Comparison of ENCODE assay signal across 8 cellular contexts in genomic region chr13:112444001-112444311, GRCh38.
DNase-seq lines count a peak whose midpoint lies in the region; ATAC-seq and TF ChIP-seq lines count a peak whose summit lies in the region.

No MANE protein-coding gene starts in this region.

- peak; percentile 51 to 66 for ATAC-seq in natural killer cell treated with Interleukin-12 subunit alpha and Interleukin-12 subunit beta and Interleukin-15 and Interleukin-18, amount 100 ng/mL, for 72 hours

- TF ChIP-seq EP300 in tibial nerve (IDR thresholded peaks at IDR 0.05), result no peak

- no peaks in the 10 kb centered on the region for H3K4me1 ChIP-seq in fibroblast of lung (ENCODE audit: control insufficient read depth, extremely low read depth, insufficient read depth, low read length)
- peaks cover 0 to 11% (median 0%) of the 10 kb centered on the region in 4 donors for H3K4me1 ChIP-seq in tibial nerve

- peaks cover 33% of the 10 kb centered on the region for H3K27me3 Mint-ChIP-seq in HFFc6 (ENCODE audit: insufficient read depth)
- peaks cover 14 to 16% of the 10 kb centered on the region in 2 donors for H3K27me3 Mint-ChIP-seq in natural killer cell treated with Interleukin-12 subunit alpha and Interleukin-12 subunit beta and Interleukin-15 and Interleukin-18, amount 100 ng/mL, for 72 hours

- WGBS in tibial nerve, 2 donors, result 0 to 3% methylated on average over 5 to 8 of the region's 10 CpGs

- H2AFZ ChIP-seq in fibroblast of lung (ENCODE audit: low read length), result no peak overlapping the region

- no peaks in the 10 kb centered on the region for H3K79me2 ChIP-seq in fibroblast of lung (ENCODE audit: control insufficient read depth, insufficient read depth, low read length)

- H3K9ac ChIP-seq in fibroblast of lung (ENCODE audit: insufficient read depth, low read length), result no peak overlapping the region

- no peaks in the 10 kb centered on the region for H3K36me3 ChIP-seq in fibroblast of lung (ENCODE audit: control insufficient read depth, insufficient read depth, low read length)
- no peaks in the 10 kb centered on the region for H3K36me3 ChIP-seq in tibial nerve

- H3K27me3 ChIP-seq in fibroblast of lung (ENCODE audit: control insufficient read depth, insufficient read depth, low read length) (no peaks in the 10 kb centered on the region), tibial nerve (peaks cover 0 to 42% of the 10 kb centered on the region in 2 donors)

- CTCF ChIA-PET in GM10248 (lab: Yijun Ruan, JAX), result interaction anchor here (0.7 to 3.9 kb wide), 15 partner anchors 10 to 1550 kb away, joined by 3 to 37 read pairs (median 4); no protein-coding TSS in a partner anchor

- H3K4me1 Mint-ChIP-seq in HFFc6 (ENCODE audit: low read depth), result no peaks in the 10 kb centered on the region
- no peaks in the 10 kb centered on the region for H3K4me1 Mint-ChIP-seq in natural killer cell treated with Interleukin-12 subunit alpha and Interleukin-12 subunit beta and Interleukin-15 and Interleukin-18, amount 100 ng/mL, for 72 hours (ENCODE audit: low read depth in 2 of 2)

- TF ChIP-seq POLR2A in tibial nerve (IDR thresholded peaks at IDR 0.05), result no peak

- POLR2A ChIA-PET in GM10248 (lab: Yijun Ruan, JAX), result no interaction called here

- H3K9me3 ChIP-seq in fibroblast of lung (ENCODE audit: control insufficient read depth, insufficient read depth, low read depth, low read length), result no peaks in the 10 kb centered on the region
- H3K9me3 ChIP-seq in tibial nerve, result peaks cover 0 to 2% (median 0%) of the 10 kb centered on the region in 4 donors

- H3K4me3 ChIP-seq in fibroblast of lung (replicated peaks in 1 of 4; ENCODE audit: control extremely low read depth in 1 of 4, insufficient read depth in 1 of 4, low read depth in 3 of 4, low read length in 4 of 4), result no peak overlapping the region
- H3K4me3 ChIP-seq in tibial nerve, result no peak overlapping the region

- DNase-seq in GM10248 (ENCODE audit: extremely low spot score), result peak; percentile 81
- peak; percentile 24 for DNase-seq in HFFc6
- DNase-seq in NCI-H1694 treated with DMSO at 0.1 percent for 48 hours (lab: John Stamatoyannopoulos, UW), result peak; percentile 17
- DNase-seq in activated CD4-positive, alpha-beta T cell treated with anti-CD3 and anti-CD28 coated beads, Interleukin-2, amount 50 U/mL, for 1 hour, result peak; percentile 28
- peak; percentile 26 to 53 for DNase-seq in fibroblast of lung (ENCODE audit: low read depth in 2 of 2)
- no peak for DNase-seq in natural killer cell treated with Interleukin-12 subunit alpha and Interleukin-12 subunit beta and Interleukin-15 and Interleukin-18, amount 100 ng/mL, for 72 hours (ENCODE audit: low spot score)
- DNase-seq in tibial nerve (ENCODE audit: low spot score in 2 of 2), result peak in 1 of 2 donors; percentile 55
- DNase-seq in HPDE6-E6E7 (ENCODE audit: extremely low spot score), result no peak

- no peaks in the 10 kb centered on the region for H4K20me1 ChIP-seq in fibroblast of lung (ENCODE audit: control insufficient read depth, extremely low read depth, insufficient read depth, low read length)

- no peak overlapping the region for H3K4me2 ChIP-seq in fibroblast of lung (ENCODE audit: extremely low read depth, insufficient read depth, low read length)

- peak; percentile 89 for TF ChIP-seq CTCF in GM10248 (IDR thresholded peaks at IDR 0.05; ENCODE audit: control extremely low read depth, extremely low read depth, low read depth, missing control alignments)
- peak; percentile 83 for TF ChIP-seq CTCF in HFFc6 (IDR thresholded peaks at IDR 0.05)
- peak; percentile 84 to 96 for TF ChIP-seq CTCF in fibroblast of lung (conservative IDR thresholded peaks at IDR 0.05 in 1 of 2, IDR thresholded peaks at IDR 0.05 in 1 of 2; ENCODE audit: low read depth in 1 of 2, low read length in 2 of 2)
- TF ChIP-seq CTCF in tibial nerve (IDR thresholded peaks at IDR 0.05), result peak; percentile 70 to 87 (median 80)

- H3K27ac ChIP-seq in fibroblast of lung (ENCODE audit: insufficient read depth, low read length), result no peak overlapping the region
- no peak overlapping the region for H3K27ac ChIP-seq in tibial nerve

- H3K9me3 Mint-ChIP-seq in HFFc6, result no peaks in the 10 kb centered on the region
- no peaks in the 10 kb centered on the region for H3K9me3 Mint-ChIP-seq in natural killer cell treated with Interleukin-12 subunit alpha and Interleukin-12 subunit beta and Interleukin-15 and Interleukin-18, amount 100 ng/mL, for 72 hours

- no peaks in the 10 kb centered on the region for H3K36me3 Mint-ChIP-seq in HFFc6 (ENCODE audit: low read depth)
- no peaks in the 10 kb centered on the region for H3K36me3 Mint-ChIP-seq in natural killer cell treated with Interleukin-12 subunit alpha and Interleukin-12 subunit beta and Interleukin-15 and Interleukin-18, amount 100 ng/mL, for 72 hours

- H3K4me3 Mint-ChIP-seq in HFFc6, result no peak overlapping the region
- no peak overlapping the region for H3K4me3 Mint-ChIP-seq in natural killer cell treated with Interleukin-12 subunit alpha and Interleukin-12 subunit beta and Interleukin-15 and Interleukin-18, amount 100 ng/mL, for 72 hours

- no peak overlapping the region for H3K27ac Mint-ChIP-seq in HFFc6
- no peak overlapping the region for H3K27ac Mint-ChIP-seq in natural killer cell treated with Interleukin-12 subunit alpha and Interleukin-12 subunit beta and Interleukin-15 and Interleukin-18, amount 100 ng/mL, for 72 hours

Comparison
In these comparisons a context has a peak if more than half of its experiments do, and no peak if none do; other contexts are left out.
1. DNase-seq: peak in GM10248 (single experiment), HFFc6 (single experiment), NCI-H1694 treated with DMSO at 0.1 percent for 48 hours (single experiment), activated CD4-positive, alpha-beta T cell treated with anti-CD3 and anti-CD28 coated beads, Interleukin-2, amount 50 U/mL, for 1 hour (single experiment) and fibroblast of lung (2 of 2); none in natural killer cell treated with Interleukin-12 subunit alpha and Interleukin-12 subunit beta and Interleukin-15 and Interleukin-18, amount 100 ng/mL, for 72 hours (single experiment) and HPDE6-E6E7 (single experiment).
2. Peak in every context shown above with its lines, with median percentiles within 50 percentile points of each other: CTCF ChIP-seq.